ENCODE assay signal across 8 cellular contexts in the genomic region with DNA sequence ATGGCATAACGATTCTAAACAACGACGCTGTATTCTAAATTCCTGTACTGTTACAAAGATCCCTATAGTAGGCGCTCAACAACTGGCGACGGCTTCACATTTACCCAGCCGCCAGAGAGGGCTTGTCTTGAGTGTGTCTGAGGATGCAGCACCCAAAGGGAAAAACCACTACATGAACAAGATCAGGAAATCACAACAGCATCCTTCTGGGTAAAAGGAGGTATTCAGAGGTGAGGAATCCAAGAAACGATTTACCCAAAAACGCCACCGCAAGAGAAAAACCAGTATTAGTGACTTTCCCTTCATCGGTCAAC. TPM values are rescaled to one million over a fixed set of nuclear protein-coding genes. Genes with fewer than 3 reads are reported as not detected.
DNase-seq lines count a peak whose midpoint lies in the region; ATAC-seq and TF ChIP-seq lines count a peak whose summit lies in the region.

No MANE protein-coding gene starts in this region.

- H3K4me3 ChIP-seq in H7 (ENCODE audit: insufficient read depth, low read depth, low read length) (peak overlapping the region; percentile 66), LNCaP clone FGC (ENCODE audit: low read depth, low read length) (peak overlapping the region; percentile 88), thoracic aorta (peak overlapping the region; percentile 81)

- H3K9me3 ChIP-seq in thoracic aorta, result no peaks in the 10 kb centered on the region

- no peaks in the 10 kb centered on the region for H3K36me3 ChIP-seq in H7 (replicated peaks; ENCODE audit: control insufficient read depth, insufficient read depth, low read length)
- H3K36me3 ChIP-seq in thoracic aorta, result no peaks in the 10 kb centered on the region

- H3K4me1 ChIP-seq in thoracic aorta (ENCODE audit: control insufficient read depth in 1 of 2, low read depth in 2 of 2), result peaks cover 9 to 17% of the 10 kb centered on the region in 2 donors

- H3K27ac ChIP-seq in thoracic aorta, result peak overlapping the region; percentile 79 to 92

- DNase-seq in GDM1 (lab: John Stamatoyannopoulos, UW) (peak; percentile 60), H7 (peak; percentile 67), LNCaP clone FGC (ENCODE audit: low read depth) (peak; percentile 52), germinal center (ENCODE audit: low spot score) (peak; percentile 75), occipital lobe (lab: John Stamatoyannopoulos, UW) (peak; percentile 56), thoracic aorta (ENCODE audit: low spot score) (peak; percentile 19)
- peak; percentile 86 for DNase-seq in activated effector memory CD4-positive, alpha-beta T cell treated with anti-CD3 and anti-CD28 coated beads, Interleukin-2, amount 50 U/mL, for 16 hours

- H3K27me3 ChIP-seq in H7 (ENCODE audit: control insufficient read depth, insufficient read depth, low read length), result no peaks in the 10 kb centered on the region
- no peaks in the 10 kb centered on the region for H3K27me3 ChIP-seq in thoracic aorta (replicated peaks; ENCODE audit: insufficient read depth)

- TF ChIP-seq CTCF in LNCaP clone FGC (IDR thresholded peaks at IDR 0.05; ENCODE audit: control insufficient read depth, extremely low read depth, insufficient read depth), result peak; percentile 79
- TF ChIP-seq CTCF in thoracic aorta (IDR thresholded peaks at IDR 0.05), result peak; percentile 51

- TF ChIP-seq POLR2A in Raji (IDR thresholded peaks at IDR 0.05; ENCODE audit: insufficient read depth, low read depth, low read length), result peak; percentile 43; the same call in 1 of the 2 replicates

- ATAC-seq in thoracic aorta (ENCODE audit: insufficient number of reproducible peaks, low FRiP score, low read depth), result peak; percentile 89

RNA-seq across cellular contexts. Expression of a gene that starts 0.7 kb away (rescaled TPM):
- 7.8 and 8.1 TPM in 2 replicates for total RNA-seq in H7 (2014; rRNA removed; shearing (Covaris generic))
- 65.5 TPM for total RNA-seq in occipital lobe
- total RNA-seq in thoracic aorta, result 10 to 100 TPM; 10.3 to 22.5 TPM

RNA-seq across cellular contexts. Expression of a gene that starts 43.1 kb away (rescaled TPM):
- total RNA-seq in H7 (2014; rRNA removed; shearing (Covaris generic)), result 30.2 and 46.5 TPM in 2 replicates
- 74.1 TPM for total RNA-seq in occipital lobe
- 100 to 1,000 TPM in 1 of 2 donors, 10 to 100 TPM in 1; 56.6 to 158 TPM for total RNA-seq in thoracic aorta

Comparison
In these comparisons a context has a peak if more than half of its experiments do, and no peak if none do; other contexts are left out.
1. Peak in every context shown above with its lines: DNase-seq, ATAC-seq, H3K4me3 ChIP-seq and H3K27ac ChIP-seq.
2. DNase-seq: peak in every context shown above with its lines; median percentile 86 in activated effector memory CD4-positive, alpha-beta T cell treated with anti-CD3 and anti-CD28 coated beads, Interleukin-2, amount 50 U/mL, for 16 hours; 75 in germinal center; 67 in H7; 60 in GDM1; 56 in occipital lobe; 52 in LNCaP clone FGC; 19 in thoracic aorta.